In genomic region chr17:30970757-30971567, GRCh38 we compare ENCODE assay signal across 8 cellular contexts. TPM values are rescaled to one million over a fixed set of nuclear protein-coding genes. Genes with fewer than 3 reads are reported as not detected.
A peak's percentile ranks its signal among the peaks of the same experiment; 100 is the strongest.
DNase-seq lines count a peak whose midpoint lies in the region; ATAC-seq and TF ChIP-seq lines count a peak whose summit lies in the region.

Gene RNF135, plus strand, starts transcription at chr17:30971039. Its CDS starts 35 bp downstream, at chr17:30971074.

- intact Hi-C loops in CD4-positive, alpha-beta memory T cell (cut with micrococcal nuclease) = loop anchor here (1.0 kb wide), 1 partner anchor 65 kb away; the partner anchor contains the start of gene TEFM
- intact Hi-C loops in head of caudate nucleus (cut with DNase I) = no loop called here
- intact Hi-C loops in ovary (cut with DNase I) = no loop called here
- intact Hi-C loops in transverse colon (cut with DNase I; ENCODE audit: low total_unique reads) = loop anchor here (1.0 kb wide), 1 partner anchor 65 kb away; the partner anchor contains the start of gene TEFM

- H3K9me3 ChIP-seq in CD4-positive, alpha-beta memory T cell (ENCODE audit: control insufficient read depth in 1 of 2, low read length in 2 of 2) = no peaks in the 10 kb centered on the region
- H3K9me3 ChIP-seq in ovary = no peaks in the 10 kb centered on the region
- H3K9me3 ChIP-seq in transverse colon = no peaks in the 10 kb centered on the region

- H3K4me1 Mint-ChIP-seq in CD4-positive, alpha-beta memory T cell = peaks cover 16 to 32% (median 19%) of the 10 kb centered on the region in 4 donors
- H3K4me1 Mint-ChIP-seq in activated naive CD8-positive, alpha-beta T cell treated with anti-CD3 and anti-CD28 coated beads, Interleukin-2, amount 10 ng/mL, durations not matched to agents 7 days and 5 days = peaks cover 32% of the 10 kb centered on the region

- no peaks in the 10 kb centered on the region for H3K27me3 ChIP-seq in CD4-positive, alpha-beta memory T cell (ENCODE audit: insufficient read depth, low read length)
- H3K27me3 ChIP-seq in ovary (no peaks in the 10 kb centered on the region), transverse colon (no peaks in the 10 kb centered on the region)

- H3K4me3 Mint-ChIP-seq in CD4-positive, alpha-beta memory T cell = peak within 1 kb of the TSS; percentile 95 to 99 (median 96)
- peak within 1 kb of the TSS; percentile 99 for H3K4me3 Mint-ChIP-seq in activated naive CD8-positive, alpha-beta T cell treated with anti-CD3 and anti-CD28 coated beads, Interleukin-2, amount 10 ng/mL, durations not matched to agents 7 days and 5 days

- peak within 1 kb of the TSS; percentile 18 for H3K27ac ChIP-seq in CD4-positive, alpha-beta memory T cell (ENCODE audit: low read depth, low read length)
- peak within 1 kb of the TSS; percentile 92 for H3K27ac ChIP-seq in ovary
- H3K27ac ChIP-seq in transverse colon = peak within 1 kb of the TSS; percentile 89 to 98 (median 96)

- CTCF ChIA-PET in CD4-positive, alpha-beta memory T cell (lab: Charles Lee; ENCODE audit: partially characterized antibody) = interaction anchor here (0.9 to 1.2 kb wide), 3 partner anchors 12 to 246 kb away, joined by 3 to 4 read pairs (median 3); partner anchors contain the start of gene CRLF3

- peak; percentile 61 for ATAC-seq in GM19438 (IDR thresholded peaks at IDR 0.05; ENCODE audit: low read depth, unreplicated experiment)
- peak; percentile 85 for ATAC-seq in activated naive CD8-positive, alpha-beta T cell treated with anti-CD3 and anti-CD28 coated beads, Interleukin-2, amount 10 ng/mL, durations not matched to agents 7 days and 5 days (ENCODE audit: low read depth)

- H3K36me3 ChIP-seq in CD4-positive, alpha-beta memory T cell (ENCODE audit: insufficient read depth, low read length) = no peaks in the 10 kb centered on the region
- no peaks in the 10 kb centered on the region for H3K36me3 ChIP-seq in ovary
- no peaks in the 10 kb centered on the region for H3K36me3 ChIP-seq in transverse colon

- TF ChIP-seq POLR2A in ovary (IDR thresholded peaks at IDR 0.05) = no peak
- TF ChIP-seq POLR2A in transverse colon (IDR thresholded peaks at IDR 0.05) = peak; percentile 81

- H3K4me3 ChIP-seq in CD4-positive, alpha-beta memory T cell (ENCODE audit: low read length in 2 of 2) = peak within 1 kb of the TSS; percentile 85 to 90
- H3K4me3 ChIP-seq in ovary = peak within 1 kb of the TSS; percentile 60
- peak within 1 kb of the TSS; percentile 65 to 76 (median 71) for H3K4me3 ChIP-seq in transverse colon

- POLR2A ChIA-PET in CD4-positive, alpha-beta memory T cell (lab: Charles Lee; ENCODE audit: partially characterized antibody) = interaction anchor here (1.0 to 2.1 kb wide), 2 partner anchors 38 to 139 kb away, joined by 3 to 8 read pairs; partner anchors contain the start of gene ATAD5
- POLR2A ChIA-PET in activated naive CD8-positive, alpha-beta T cell treated with anti-CD3 and anti-CD28 coated beads, Interleukin-2, amount 10 ng/mL, durations not matched to agents 7 days and 5 days (lab: Charles Lee) = interaction anchor here (1.5 to 1.8 kb wide), 2 partner anchors 37 to 64 kb away, joined by 8 to 9 read pairs; partner anchors contain the start of gene TEFM

- in situ Hi-C loops in transverse colon (cut with MboI; ENCODE audit: low pct_ligation_motif_present in 1 of 4, low pct_unique_long_range_greater_than_20kb in 1 of 4, low sequenced_read_pairs in 3 of 4) = no loop called here

- 0% methylated on average over 45 to 70 of the region's 70 CpGs for WGBS in ovary, 3 donors
- 0 to 3% methylated on average over 5 to 35 of the region's 70 CpGs for WGBS in transverse colon (ENCODE audit: low coverage in 1 of 2), 2 donors

- H3K4me1 ChIP-seq in CD4-positive, alpha-beta memory T cell (ENCODE audit: insufficient read depth, low read length) = peaks cover 13% of the 10 kb centered on the region
- H3K4me1 ChIP-seq in ovary (ENCODE audit: insufficient read depth) = peaks cover 3% of the 10 kb centered on the region
- peaks cover 0 to 35% (median 15%) of the 10 kb centered on the region in 4 donors for H3K4me1 ChIP-seq in transverse colon

- peak; percentile 48 to 58 (median 54) for DNase-seq in CD4-positive, alpha-beta memory T cell
- DNase-seq in HT-29 (ENCODE audit: low spot score) (peak; percentile 96), SKM-1 (lab: John Stamatoyannopoulos, UW; ENCODE audit: unreplicated experiment) (peak; percentile 39), head of caudate nucleus (peak in 41 of 42 donors; percentile 27 to 82 (median 65)), ovary (peak; percentile 72 to 83 (median 75)), transverse colon (peak; percentile 88)
- DNase-seq in activated naive CD8-positive, alpha-beta T cell treated with anti-CD3 and anti-CD28 coated beads, Interleukin-2, amount 10 ng/mL, durations not matched to agents 7 days and 5 days = peak; percentile 81

- no peaks in the 10 kb centered on the region for H3K27me3 Mint-ChIP-seq in CD4-positive, alpha-beta memory T cell
- peaks cover 4% of the 10 kb centered on the region for H3K27me3 Mint-ChIP-seq in activated naive CD8-positive, alpha-beta T cell treated with anti-CD3 and anti-CD28 coated beads, Interleukin-2, amount 10 ng/mL, durations not matched to agents 7 days and 5 days

- peak within 1 kb of the TSS; percentile 68 to 95 (median 92) for H3K27ac Mint-ChIP-seq in CD4-positive, alpha-beta memory T cell
- peak within 1 kb of the TSS; percentile 98 for H3K27ac Mint-ChIP-seq in activated naive CD8-positive, alpha-beta T cell treated with anti-CD3 and anti-CD28 coated beads, Interleukin-2, amount 10 ng/mL, durations not matched to agents 7 days and 5 days

- H3K36me3 Mint-ChIP-seq in CD4-positive, alpha-beta memory T cell = peaks cover 4 to 10% of the 10 kb centered on the region in 2 donors
- peaks cover 24% of the 10 kb centered on the region for H3K36me3 Mint-ChIP-seq in activated naive CD8-positive, alpha-beta T cell treated with anti-CD3 and anti-CD28 coated beads, Interleukin-2, amount 10 ng/mL, durations not matched to agents 7 days and 5 days

- TF ChIP-seq EP300 in ovary (IDR thresholded peaks at IDR 0.05) = no peak
- TF ChIP-seq EP300 in transverse colon (IDR thresholded peaks at IDR 0.05; ENCODE audit: low read depth) = no peak

- TF ChIP-seq CTCF in ovary (IDR thresholded peaks at IDR 0.05) (peak; percentile 11 to 86 (median 55)), transverse colon (IDR thresholded peaks at IDR 0.05) (peak; percentile 38 to 90 (median 43))

- peaks cover 0 to 4% (median 0%) of the 10 kb centered on the region in 8 donors for H3K9me3 Mint-ChIP-seq in CD4-positive, alpha-beta memory T cell
- no peaks in the 10 kb centered on the region for H3K9me3 Mint-ChIP-seq in activated naive CD8-positive, alpha-beta T cell treated with anti-CD3 and anti-CD28 coated beads, Interleukin-2, amount 10 ng/mL, durations not matched to agents 7 days and 5 days

RNA-seq across cellular contexts. Expression of gene RNF135, which starts in this region (rescaled TPM):
- 1 to 10 TPM; 3.9 to 7.1 TPM for total RNA-seq in CD4-positive, alpha-beta memory T cell
- 10 to 100 TPM in 1 of 2 donors, 1 to 10 TPM in 1; 8.4 to 10.5 TPM for polyA plus RNA-seq in CD4-positive, alpha-beta memory T cell
- total RNA-seq in HT-29 (2014; rRNA removed; shearing (Covaris generic)) = 4.8 and 4.9 TPM in 2 replicates
- 1 to 10 TPM; 8.0 to 8.7 TPM for total RNA-seq in activated naive CD8-positive, alpha-beta T cell treated with anti-CD3 and anti-CD28 coated beads, Interleukin-2, amount 10 ng/mL, durations not matched to agents 7 days and 5 days
- total RNA-seq in ovary (10 to 100 TPM; 15.0 to 19.6 (median 18.3) TPM), transverse colon (10 to 100 TPM in 3 of 4 donors, 1 to 10 TPM in 1; 9.0 to 34.1 (median 25.0) TPM)
- 10 to 100 TPM; 14.8 to 25.0 TPM for polyA plus RNA-seq in ovary

Comparison
In these comparisons a context has a peak if more than half of its experiments do, and no peak if none do; other contexts are left out.
1. Peak in every context shown above with its lines: DNase-seq, ATAC-seq, H3K4me3 ChIP-seq and H3K27ac ChIP-seq.
2. DNase-seq: peak in every context shown above with its lines; median percentile 96 in HT-29; 88 in transverse colon; 81 in activated naive CD8-positive, alpha-beta T cell treated with anti-CD3 and anti-CD28 coated beads, Interleukin-2, amount 10 ng/mL, durations not matched to agents 7 days and 5 days; 75 in ovary; 65 in head of caudate nucleus; 54 in CD4-positive, alpha-beta memory T cell; 39 in SKM-1.
3. H3K27ac ChIP-seq: peak in every context shown above with its lines; median percentile 96 in transverse colon; 92 in ovary; 18 in CD4-positive, alpha-beta memory T cell.
4. intact Hi-C loops: an anchor here in CD4-positive, alpha-beta memory T cell (1.0 kb wide) and transverse colon (1.0 kb wide); none called in head of caudate nucleus and ovary.